ENCODE assay signal across 15 cellular contexts in genomic region chr6:13461805-13462204, GRCh38. TPM values are rescaled to one million over a fixed set of nuclear protein-coding genes. Genes with fewer than 3 reads are reported as not detected.
DNase-seq lines count a peak whose midpoint lies in the region; ATAC-seq, FAIRE-seq and TF ChIP-seq lines count a peak whose summit lies in the region.
"Had no signal": no experiment of that assay in that cellular context is flagged by ENCODE, and none has a peak within 500 bp of the region (broad histone marks: within the 10 kb centered on the region; RNA-seq: fewer than 3 reads in every experiment).

No MANE protein-coding gene starts in this region.

- H3F3A ChIP-seq in GM23338 (replicated peaks; ENCODE audit: low read depth) (peaks cover 2% of the 10 kb centered on the region; the same call in 1 of the 2 replicates), neural progenitor cell (ENCODE audit: low read depth) (peaks cover 26% of the 10 kb centered on the region), smooth muscle cell (ENCODE audit: low read depth) (no peaks in the 10 kb centered on the region)

- peak overlapping the region; percentile 73 for H3K4ac ChIP-seq in H1 (replicated peaks; ENCODE audit: insufficient read length, low read depth, low read length)

- H3K27ac ChIP-seq in GM23338 (ENCODE audit: low read depth) (no peak overlapping the region), H1 (ENCODE audit: low read depth, low read length) (no peak overlapping the region), neural progenitor cell (no peak overlapping the region), smooth muscle cell (ENCODE audit: low read depth) (no peak overlapping the region)
- H3K27ac ChIP-seq: left ventricle myocardium inferior had no signal

- no peaks in the 10 kb centered on the region for H3K9me2 ChIP-seq in GM23338 (ENCODE audit: insufficient read depth)

- H2AFZ ChIP-seq in GM23338: no peak overlapping the region
- H2AFZ ChIP-seq in H1 (ENCODE audit: low read length): no peak overlapping the region
- H2AFZ ChIP-seq in neural progenitor cell (replicated peaks): no peak overlapping the region
- H2AFZ ChIP-seq in smooth muscle cell (ENCODE audit: low read depth): no peak overlapping the region

- peak overlapping the region; percentile 43; the same call in 1 of the 2 replicates for H3K18ac ChIP-seq in H1 (ENCODE audit: extremely low read depth, low read length)

- TF ChIP-seq EP300 in H1 (IDR thresholded peaks at IDR 0.05; ENCODE audit: borderline replicate concordance in 1 of 2, low read depth in 2 of 2, low read length in 2 of 2): no peak

- H2AK5ac ChIP-seq in H1 (ENCODE audit: low read depth, low read length): peak overlapping the region; percentile 75; the same call in 1 of the 2 replicates

- no peak overlapping the region for H4K8ac ChIP-seq in H1 (ENCODE audit: extremely low read depth, insufficient read depth, low read length)

- 89% methylated on average over 6 of the region's 6 CpGs; no CpG with 5 or more reads in 1 of the 2 experiments for WGBS in H1 (ENCODE audit: extremely low coverage in 1 of 2, insufficient coverage in 1 of 2, insufficient read length in 1 of 2, insufficient replicate concordance in 2 of 2, low coverage in 1 of 2, low lambda C conversion rate in 2 of 2, missing lambda C conversion rate in 1 of 2), 2 experiments
- WGBS in smooth muscle cell (ENCODE audit: low lambda C conversion rate): 92% methylated on average over 6 of the region's 6 CpGs

- POLR2A ChIA-PET in H1 (lab: Charles Lee; ENCODE audit: partially characterized antibody): interaction anchor here (1.1 kb wide), 1 partner anchor 28 kb away, joined by 4 read pairs; no protein-coding TSS in a partner anchor

- no peaks in the 10 kb centered on the region for H3K9me3 ChIP-seq in H1 (ENCODE audit: insufficient read depth in 2 of 2, low read depth in 1 of 2, low read length in 1 of 2)
- no peaks in the 10 kb centered on the region for H3K9me3 ChIP-seq in neural progenitor cell (ENCODE audit: low read depth)
- no peaks in the 10 kb centered on the region for H3K9me3 ChIP-seq in smooth muscle cell (replicated peaks; ENCODE audit: low read depth)
- H3K9me3 ChIP-seq: left ventricle myocardium inferior had no signal

- H2BK15ac ChIP-seq in H1 (ENCODE audit: low read length): peak overlapping the region; percentile 99

- H3K4me1 ChIP-seq in GM23338 (ENCODE audit: insufficient read depth) (peaks cover 53% of the 10 kb centered on the region), H1 (replicated peaks in 1 of 4; ENCODE audit: control insufficient read depth in 3 of 4, insufficient read depth in 4 of 4, low read length in 3 of 4) (peaks cover 7 to 24% (median 19%) of the 10 kb centered on the region in 4 experiments), neural progenitor cell (peaks cover 19% of the 10 kb centered on the region), smooth muscle cell (ENCODE audit: low read depth) (peaks cover 19% of the 10 kb centered on the region)

- no peak for TF ChIP-seq POLR2A in NB4 (IDR thresholded peaks at IDR 0.05; ENCODE audit: extremely low read depth, insufficient read length)
- no peak for TF ChIP-seq POLR2A in H1 (IDR thresholded peaks at IDR 0.05; ENCODE audit: control extremely low read depth in 1 of 2, low read depth in 2 of 2, low read length in 2 of 2)

- H3K27me3 Mint-ChIP-seq in GM23338 (ENCODE audit: insufficient read depth, low read depth, poor library complexity): peaks cover 6% of the 10 kb centered on the region
- H3K27me3 Mint-ChIP-seq in neural progenitor cell (ENCODE audit: insufficient read depth, low read depth): peaks cover 4% of the 10 kb centered on the region
- H3K27me3 Mint-ChIP-seq: activated CD4-positive, alpha-beta T cell treated with anti-CD3 and anti-CD28 coated beads, Interleukin-2, amount 10 ng/mL, durations not matched to agents 7 days and 5 days had no signal

- intact Hi-C loops in left colon (cut with DNase I, micrococcal nuclease): no loop called here

- peaks cover 14% of the 10 kb centered on the region for H3K79me2 ChIP-seq in GM23338 (replicated peaks; ENCODE audit: insufficient read depth)
- 0 out of 4 replicates have a peak, but pooled peaks cover 0 to 9% of the 10 kb centered on the region in 2 experiments for H3K79me2 ChIP-seq in H1 (ENCODE audit: control insufficient read depth in 1 of 2, insufficient read depth in 2 of 2, low read length in 2 of 2)
- no peaks in the 10 kb centered on the region for H3K79me2 ChIP-seq in neural progenitor cell (ENCODE audit: low read depth)
- peaks cover 49% of the 10 kb centered on the region for H3K79me2 ChIP-seq in smooth muscle cell (ENCODE audit: low read depth)

- peak overlapping the region; percentile 16 for H2BK120ac ChIP-seq in H1 (replicated peaks; ENCODE audit: low read depth, low read length)

- TF ChIP-seq CTCF in GM23338 (conservative IDR thresholded peaks at IDR 0.05; ENCODE audit: low read depth in 2 of 2): no peak
- no peak for TF ChIP-seq CTCF in NB4 (IDR thresholded peaks at IDR 0.05; ENCODE audit: low read depth, low read length)
- TF ChIP-seq CTCF in H1 (IDR thresholded peaks at IDR 0.05; ENCODE audit: control extremely low read depth in 1 of 3, insufficient read depth in 1 of 3, low read depth in 1 of 3, low read length in 3 of 3): no peak
- TF ChIP-seq CTCF in neural progenitor cell (IDR thresholded peaks at IDR 0.05): no peak
- no peak for TF ChIP-seq CTCF in smooth muscle cell (IDR thresholded peaks at IDR 0.05; ENCODE audit: borderline replicate concordance, insufficient read depth, poor library complexity, severe bottlenecking)

- DNase-seq in GM23338 (ENCODE audit: low spot score): no peak
- DNase-seq in NB4 (ENCODE audit: low read depth): peak; percentile 86
- DNase-seq in H1 (ENCODE audit: low read depth in 1 of 2, low spot score in 2 of 2): no peak
- DNase-seq in neural progenitor cell (ENCODE audit: low spot score): no peak
- DNase-seq in left colon: no peak
- no peak for DNase-seq in activated CD4-positive, alpha-beta T cell treated with anti-CD3 and anti-CD28 coated beads, Interleukin-2, amount 50 U/mL, for 1 hour
- no peak for DNase-seq in smooth muscle cell (lab: John Stamatoyannopoulos, UW; ENCODE audit: unreplicated experiment)
- DNase-seq: activated CD4-positive, alpha-beta T cell treated with anti-CD3 and anti-CD28 coated beads, Interleukin-2, amount 10 ng/mL, durations not matched to agents 7 days and 5 days; activated effector memory CD4-positive, alpha-beta T cell treated with anti-CD3 and anti-CD28 coated beads, Interleukin-2, amount 50 U/mL, for 16 hours; left ventricle myocardium inferior; NCI-H2107; nucleus accumbens; T-helper 1 cell had no signal

- H3K4me1 Mint-ChIP-seq in GM23338: peaks cover 48% of the 10 kb centered on the region
- peaks cover 24% of the 10 kb centered on the region for H3K4me1 Mint-ChIP-seq in neural progenitor cell

- H3K9ac ChIP-seq in H1 (replicated peaks in 1 of 4; ENCODE audit: extremely low read depth in 1 of 4, low read depth in 3 of 4, low read length in 3 of 4) (no peak overlapping the region), neural progenitor cell (no peak overlapping the region), smooth muscle cell (ENCODE audit: low read depth) (no peak overlapping the region)

- H2BK20ac ChIP-seq in H1 (ENCODE audit: low read length): peak overlapping the region; percentile 8; the same call in 1 of the 2 replicates

- peaks cover 11% of the 10 kb centered on the region; the same call in 1 of the 2 replicates for H3K79me1 ChIP-seq in H1 (ENCODE audit: low read depth, low read length)

- H4K91ac ChIP-seq in H1 (replicated peaks; ENCODE audit: insufficient read length, low read length): peak overlapping the region; percentile 88

- no peaks in the 10 kb centered on the region for H4K20me1 ChIP-seq in GM23338 (replicated peaks; ENCODE audit: insufficient read depth)
- H4K20me1 ChIP-seq in H1 (replicated peaks in 1 of 2; ENCODE audit: control insufficient read depth in 1 of 2, insufficient read depth in 2 of 2, low read length in 2 of 2): no peaks in the 10 kb centered on the region
- peaks cover 13% of the 10 kb centered on the region for H4K20me1 ChIP-seq in neural progenitor cell (ENCODE audit: low read depth)
- H4K20me1 ChIP-seq in smooth muscle cell (ENCODE audit: low read depth): peaks cover 4% of the 10 kb centered on the region

- H4K5ac ChIP-seq in H1 (ENCODE audit: insufficient read length, low read depth, low read length): no peak overlapping the region

- H3K23me2 ChIP-seq in H1 (ENCODE audit: low read depth, low read length): no peaks in the 10 kb centered on the region

- H3K56ac ChIP-seq in H1 (replicated peaks; ENCODE audit: insufficient read length, low read depth, low read length): no peak overlapping the region

- no peaks in the 10 kb centered on the region for H3K27me3 ChIP-seq in GM23338 (ENCODE audit: insufficient read depth)
- no peaks in the 10 kb centered on the region for H3K27me3 ChIP-seq in H1 (replicated peaks in 1 of 4; ENCODE audit: control insufficient read depth in 3 of 4, extremely low read depth in 1 of 4, insufficient read depth in 3 of 4, low read length in 3 of 4)
- no peaks in the 10 kb centered on the region for H3K27me3 ChIP-seq in neural progenitor cell
- no peaks in the 10 kb centered on the region for H3K27me3 ChIP-seq in smooth muscle cell (ENCODE audit: low read depth)

- FAIRE-seq in H1 (lab: Jason Lieb, UNC): no peak
- FAIRE-seq: endometrium, K562 had no signal

- CTCF ChIA-PET in H1 (lab: Charles Lee; ENCODE audit: partially characterized antibody): interaction anchor here (0.8 to 1.0 kb wide), 3 partner anchors 9 to 17 kb away, joined by 3 to 5 read pairs (median 3); no protein-coding TSS in a partner anchor

- peak overlapping the region; percentile 54; the same call in 1 of the 3 replicates for H3K4me3 Mint-ChIP-seq in GM23338
- H3K4me3 Mint-ChIP-seq in neural progenitor cell: no peak overlapping the region
- H3K4me3 Mint-ChIP-seq: activated CD4-positive, alpha-beta T cell treated with anti-CD3 and anti-CD28 coated beads, Interleukin-2, amount 10 ng/mL, durations not matched to agents 7 days and 5 days had no signal

- H2BK12ac ChIP-seq in H1 (ENCODE audit: low read depth, low read length): peak overlapping the region; percentile 89; the same call in 1 of the 2 replicates

- H3K4me2 ChIP-seq in GM23338 (peak overlapping the region; percentile 34), H1 (ENCODE audit: insufficient read depth in 1 of 2, low read depth in 2 of 2, low read length in 2 of 2) (peak overlapping the region in 1 of 2 experiments; percentile 61; a peak in 1 of 4 replicates), neural progenitor cell (peak overlapping the region; percentile 61), smooth muscle cell (no peak overlapping the region)

- no peak overlapping the region for H3K14ac ChIP-seq in H1 (ENCODE audit: insufficient read length)

- H3K27ac Mint-ChIP-seq in GM23338 (no peak overlapping the region), neural progenitor cell (no peak overlapping the region)

- H3K36me3 Mint-ChIP-seq in GM23338 (ENCODE audit: low read depth) (peaks cover 8% of the 10 kb centered on the region; the same call in 1 of the 3 replicates), neural progenitor cell (no peaks in the 10 kb centered on the region)

- no peaks in the 10 kb centered on the region for H3K36me3 ChIP-seq in GM23338 (ENCODE audit: insufficient read depth)
- no peaks in the 10 kb centered on the region for H3K36me3 ChIP-seq in H1 (ENCODE audit: control insufficient read depth in 2 of 4, insufficient read depth in 4 of 4, low read length in 3 of 4)
- H3K36me3 ChIP-seq in neural progenitor cell: no peaks in the 10 kb centered on the region
- H3K36me3 ChIP-seq in smooth muscle cell (ENCODE audit: low read depth): no peaks in the 10 kb centered on the region

- ATAC-seq in GM23338 (no peak), left colon (no peak)
- ATAC-seq: K562 had no signal

- peak overlapping the region; percentile 25; the same call in 1 of the 2 replicates for H3K4me3 ChIP-seq in GM23338
- H3K4me3 ChIP-seq in NB4 (ENCODE audit: low read depth, low read length): no peak overlapping the region
- H3K4me3 ChIP-seq in H1 (ENCODE audit: extremely low read depth in 1 of 4, insufficient read depth in 2 of 4, low read depth in 3 of 4, low read length in 4 of 4): no peak overlapping the region
- H3K4me3 ChIP-seq in neural progenitor cell: no peak overlapping the region
- H3K4me3 ChIP-seq in smooth muscle cell: no peak overlapping the region
- H3K4me3 ChIP-seq: K562, left ventricle myocardium inferior had no signal

- H3K23ac ChIP-seq in H1 (ENCODE audit: insufficient read length): no peak overlapping the region

- 0 out of 2 replicates have a peak overlapping the region, but pooled peaks have one; percentile 4 for H2BK5ac ChIP-seq in H1 (ENCODE audit: low read depth, low read length)

- TF ChIP-seq RAD21 in H1 (IDR thresholded peaks at IDR 0.05 in 1 of 2, conservative IDR thresholded peaks at IDR 0.05 in 1 of 2; ENCODE audit: low read depth in 2 of 2, low read length in 2 of 2): no peak

- H3K9me3 Mint-ChIP-seq in GM23338: no peaks in the 10 kb centered on the region
- H3K9me3 Mint-ChIP-seq in neural progenitor cell: no peaks in the 10 kb centered on the region
- H3K9me3 Mint-ChIP-seq: activated CD4-positive, alpha-beta T cell treated with anti-CD3 and anti-CD28 coated beads, Interleukin-2, amount 10 ng/mL, durations not matched to agents 7 days and 5 days had no signal

RNA-seq across cellular contexts. Expression of gene GFOD1, which starts 25.6 kb away (rescaled TPM):
- 12.8 and 13.1 TPM in 2 replicates for total RNA-seq in GM23338 (2014; rRNA removed; shearing (Covaris generic))
- polyA plus RNA-seq in GM23338 (2016; fragmentation: Nextera tagmentation; extraction: Ambion mirVana) (4.1 and 4.9 TPM in 2 replicates), H1 (2011; rRNA removed) (2.5 and 3.4 TPM in 2 replicates), smooth muscle cell (11.8 and 14.0 TPM in 2 replicates)
- total RNA-seq in H1 (2021; fragmentation: NEBNext Ultra II Directional; extraction: Animal tissue kit (Norgen Biotek cat#: 25700)): 8.5 and 8.8 TPM in 2 replicates
- polyA plus RNA-seq in H1 (2011; cell fraction: cytosol; rRNA removed): 2.8 TPM
- polyA plus RNA-seq in H1 (2011; cell fraction: nucleus; rRNA removed): 4.1 TPM
- polyA plus RNA-seq in H1 (2012, experiment 1 of 2): 2.5 to 3.4 TPM (median 3.1 TPM) in 4 replicates
- 0.63 TPM for polyA plus RNA-seq in H1 (2012, experiment 2 of 2)
- polyA plus RNA-seq in H1 (2013, experiment 1 of 2): 3.5 TPM
- 3.6 TPM for polyA plus RNA-seq in H1 (2013, experiment 2 of 2)
- polyA minus RNA-seq in H1 (2011; rRNA and poly(A)+ RNA removed): 8.5 and 10.8 TPM in 2 replicates
- polyA minus RNA-seq in H1 (2011; cell fraction: cytosol; rRNA and poly(A)+ RNA removed): 7.9 TPM
- polyA minus RNA-seq in H1 (2011; cell fraction: nucleus; rRNA and poly(A)+ RNA removed): 14.4 TPM
- total RNA-seq in neural progenitor cell (ENCODE audit: low replicate concordance) (1.8 and 2.1 TPM in 2 replicates), left colon (10 to 100 TPM in 1 of 2 donors, 1 to 10 TPM in 1; 9.2 to 15.9 TPM), smooth muscle cell (9.6 and 10.0 TPM in 2 replicates)
